Comparison of ENCODE assay signal across 12 cellular contexts in the genomic region with DNA sequence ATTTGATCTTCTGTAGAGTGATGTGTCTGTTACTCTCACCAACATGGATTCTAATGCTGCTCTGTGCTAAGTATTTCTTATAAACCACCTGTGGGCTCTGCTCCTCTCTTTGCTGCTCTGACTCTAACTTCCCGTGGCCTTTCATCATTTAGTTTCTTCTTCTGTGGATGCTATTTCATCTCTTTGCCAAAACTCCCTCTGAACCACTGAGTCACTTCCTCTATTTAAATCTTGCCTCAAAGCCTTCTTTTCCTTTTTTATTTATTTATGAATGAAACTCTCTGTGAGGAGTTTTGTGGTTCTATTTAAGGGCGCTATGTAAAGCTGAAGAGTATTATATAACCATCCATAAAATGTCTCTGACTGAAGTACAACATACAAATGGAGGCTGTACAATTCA.
A peak's percentile ranks its signal among the peaks of the same experiment; 100 is the strongest.
DNase-seq lines count a peak whose midpoint lies in the region; ATAC-seq, FAIRE-seq and TF ChIP-seq lines count a peak whose summit lies in the region.
"Had no signal": no experiment of that assay in that cellular context is flagged by ENCODE, and none has a peak within 500 bp of the region (broad histone marks: within the 10 kb centered on the region; RNA-seq: fewer than 3 reads in every experiment).

No MANE protein-coding gene starts in this region.

- no peaks in the 10 kb centered on the region for H3K9me3 ChIP-seq in GM12878 (replicated peaks; ENCODE audit: control insufficient read depth, insufficient read depth, low read length)
- no peaks in the 10 kb centered on the region for H3K9me3 ChIP-seq in osteoblast (ENCODE audit: low read depth, low read length)
- no peaks in the 10 kb centered on the region for H3K9me3 ChIP-seq in testis
- H3K9me3 ChIP-seq: stomach had no signal

- H3K27me3 ChIP-seq in GM12878 (replicated peaks in 1 of 2; ENCODE audit: control insufficient read depth in 2 of 2, insufficient read depth in 2 of 2, low read length in 1 of 2) (no peaks in the 10 kb centered on the region), osteoblast (ENCODE audit: insufficient read depth, low read length) (no peaks in the 10 kb centered on the region), testis (no peaks in the 10 kb centered on the region)
- H3K27me3 ChIP-seq: stomach had no signal

- ATAC-seq in GM12878 (peak; percentile 45), esophagus mucosa (no peak)
- ATAC-seq: T-helper 17 cell had no signal

- intact Hi-C loops in GM12878 (cut with micrococcal nuclease; ENCODE audit: unreplicated experiment) (no loop called here), testis (cut with DNase I; ENCODE audit: low total_unique reads) (no loop called here)

- H4K20me1 ChIP-seq in GM12878 (ENCODE audit: control insufficient read depth, insufficient read depth) (no peaks in the 10 kb centered on the region), osteoblast (ENCODE audit: insufficient read depth, low read length) (no peaks in the 10 kb centered on the region)

- no peak overlapping the region for H2AFZ ChIP-seq in GM12878 (ENCODE audit: control insufficient read depth, low read depth, low read length)
- peak overlapping the region; percentile 16 for H2AFZ ChIP-seq in osteoblast (ENCODE audit: low read length)

- FAIRE-seq in GM12878 (lab: Jason Lieb, UNC) = no peak
- FAIRE-seq: colon had no signal

- POLR2A ChIA-PET in GM12878 (lab: Charles Lee) = no interaction called here

- H3K36me3 ChIP-seq in GM12878 (ENCODE audit: control insufficient read depth in 2 of 2, insufficient read depth in 2 of 2, low read length in 1 of 2) (no peaks in the 10 kb centered on the region), osteoblast (ENCODE audit: insufficient read depth, low read length) (no peaks in the 10 kb centered on the region), testis (ENCODE audit: low read depth, missing control alignments) (no peaks in the 10 kb centered on the region)
- H3K36me3 ChIP-seq: stomach had no signal

- H3K27ac ChIP-seq in GM12878 (ENCODE audit: control insufficient read depth, insufficient read depth) (no peak overlapping the region), osteoblast (ENCODE audit: low read depth, low read length) (peak overlapping the region; percentile 31), testis (no peak overlapping the region)
- H3K27ac ChIP-seq: stomach had no signal

- in situ Hi-C loops in GM12878 (cut with MboI) = no loop called here

- no peaks in the 10 kb centered on the region for H3K79me2 ChIP-seq in GM12878 (ENCODE audit: control insufficient read depth, insufficient read depth, low read length)
- no peaks in the 10 kb centered on the region for H3K79me2 ChIP-seq in osteoblast (ENCODE audit: insufficient read depth, low read length)

- WGBS in GM12878 (ENCODE audit: insufficient coverage, insufficient replicate concordance, low lambda C conversion rate, missing lambda C conversion rate) = 3% methylated on average over 2 of the region's 2 CpGs
- 77 to 88% methylated on average over 2 of the region's 2 CpGs for WGBS in testis, 2 donors

- TF ChIP-seq EP300 in GM12878 (IDR thresholded peaks at IDR 0.05; ENCODE audit: borderline replicate concordance in 1 of 2, control insufficient read depth in 1 of 2, low read depth in 2 of 2, low read length in 2 of 2) = no peak

- BruUV-seq in GM12878 (replicated peaks; lab: Mats Ljungman, UMichigan) = no TSS peak

- RAD21 ChIA-PET in GM12878 (lab: Charles Lee; ENCODE audit: unreplicated experiment) = no interaction called here

- no peak for TF ChIP-seq CTCF in GM12878 (IDR thresholded peaks at IDR 0.05 in 2 of 3, conservative IDR thresholded peaks at IDR 0.05 in 1 of 3; ENCODE audit: control insufficient read depth in 2 of 3, extremely low read depth in 1 of 3, insufficient read depth in 1 of 3, low read depth in 3 of 3, low read length in 3 of 3)
- TF ChIP-seq CTCF in osteoblast (IDR thresholded peaks at IDR 0.05; ENCODE audit: extremely low read depth, low read depth, low read length) = no peak
- TF ChIP-seq CTCF in testis (IDR thresholded peaks at IDR 0.05) = no peak

- H3K9ac ChIP-seq in GM12878 (ENCODE audit: control insufficient read depth, insufficient read depth, low read length) = no peak overlapping the region

- CTCF ChIA-PET in GM12878 (lab: Yijun Ruan, JAX) = no interaction called here

- no peak for TF ChIP-seq POLR2A in GM12878 (IDR thresholded peaks at IDR 0.05; ENCODE audit: low read depth, low read length)
- TF ChIP-seq POLR2A in testis (IDR thresholded peaks at IDR 0.05) = no peak

- H3K4me3 ChIP-seq in GM12878 (no peak overlapping the region), osteoblast (ENCODE audit: insufficient read depth, low read length) (no peak overlapping the region), testis (no peak overlapping the region)
- H3K4me3 ChIP-seq: stomach had no signal

- SMC1A ChIA-PET in GM12878 (lab: Charles Lee; ENCODE audit: uncharacterized antibody, unreplicated experiment) = no interaction called here

- H3K4me1 ChIP-seq in GM12878 (ENCODE audit: control insufficient read depth, insufficient read depth, low read length) (no peaks in the 10 kb centered on the region), osteoblast (ENCODE audit: insufficient read depth, low read length) (peaks cover 16% of the 10 kb centered on the region), testis (no peaks in the 10 kb centered on the region)
- H3K4me1 ChIP-seq: stomach had no signal

- H3K4me2 ChIP-seq in GM12878 (ENCODE audit: control insufficient read depth, insufficient read depth) (no peak overlapping the region), osteoblast (ENCODE audit: insufficient read depth, low read length) (peak overlapping the region; percentile 28)

- TF ChIP-seq RAD21 in GM12878 (IDR thresholded peaks at IDR 0.05; ENCODE audit: insufficient read depth, low read depth, low read length) = no peak

- DNase-seq in GM03348 (ENCODE audit: low spot score) (peak; percentile 63), NOMO-1 (lab: John Stamatoyannopoulos, UW; ENCODE audit: unreplicated experiment in 2 of 2) (peak; percentile 65 to 79), GM12878 (ENCODE audit: low read depth, low spot score) (no peak), osteoblast (ENCODE audit: insufficient read length, low spot score, missing footprints) (peak; percentile 74), testis (no peak), GDM1 (lab: John Stamatoyannopoulos, UW) (no peak), globus pallidus (ENCODE audit: low spot score) (no peak)
- DNase-seq: naive B cell, stomach, T-helper 17 cell had no signal

TF ChIP-seq in GM12878, 131 proteins besides CTCF, POLR2A, EP300 and RAD21:
- TF ChIP-seq ZNF24 (IDR thresholded peaks at IDR 0.05) (no peak), SPI1 (IDR thresholded peaks at IDR 0.05; ENCODE audit: borderline replicate concordance, insufficient read depth, low read depth, low read length) (no peak), NFXL1 (IDR thresholded peaks at IDR 0.05; ENCODE audit: borderline replicate concordance) (no peak), PAX8 (IDR thresholded peaks at IDR 0.05) (no peak), KDM1A (IDR thresholded peaks at IDR 0.05; ENCODE audit: borderline replicate concordance) (no peak), BRCA1 (IDR thresholded peaks at IDR 0.05; ENCODE audit: low read depth, low read length) (no peak), IKZF1 (conservative IDR thresholded peaks at IDR 0.05) (no peak), KAT2A (conservative IDR thresholded peaks at IDR 0.05; ENCODE audit: control insufficient read depth, low read depth, low read length) (no peak), TCF7 (IDR thresholded peaks at IDR 0.05; ENCODE audit: borderline replicate concordance) (no peak)
- TF ChIP-seq, protein P1, sequence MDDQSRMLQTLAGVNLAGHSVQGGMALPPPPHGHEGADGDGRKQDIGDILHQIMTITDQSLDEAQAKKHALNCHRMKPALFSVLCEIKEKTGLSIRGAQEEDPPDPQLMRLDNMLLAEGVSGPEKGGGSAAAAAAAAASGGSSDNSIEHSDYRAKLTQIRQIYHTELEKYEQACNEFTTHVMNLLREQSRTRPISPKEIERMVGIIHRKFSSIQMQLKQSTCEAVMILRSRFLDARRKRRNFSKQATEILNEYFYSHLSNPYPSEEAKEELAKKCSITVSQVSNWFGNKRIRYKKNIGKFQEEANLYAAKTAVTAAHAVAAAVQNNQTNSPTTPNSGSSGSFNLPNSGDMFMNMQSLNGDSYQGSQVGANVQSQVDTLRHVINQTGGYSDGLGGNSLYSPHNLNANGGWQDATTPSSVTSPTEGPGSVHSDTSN (IDR thresholded peaks at IDR 0.05; ENCODE audit: insufficient replicate concordance, low read depth, low read length) = no peak
- TF ChIP-seq, protein P2, sequence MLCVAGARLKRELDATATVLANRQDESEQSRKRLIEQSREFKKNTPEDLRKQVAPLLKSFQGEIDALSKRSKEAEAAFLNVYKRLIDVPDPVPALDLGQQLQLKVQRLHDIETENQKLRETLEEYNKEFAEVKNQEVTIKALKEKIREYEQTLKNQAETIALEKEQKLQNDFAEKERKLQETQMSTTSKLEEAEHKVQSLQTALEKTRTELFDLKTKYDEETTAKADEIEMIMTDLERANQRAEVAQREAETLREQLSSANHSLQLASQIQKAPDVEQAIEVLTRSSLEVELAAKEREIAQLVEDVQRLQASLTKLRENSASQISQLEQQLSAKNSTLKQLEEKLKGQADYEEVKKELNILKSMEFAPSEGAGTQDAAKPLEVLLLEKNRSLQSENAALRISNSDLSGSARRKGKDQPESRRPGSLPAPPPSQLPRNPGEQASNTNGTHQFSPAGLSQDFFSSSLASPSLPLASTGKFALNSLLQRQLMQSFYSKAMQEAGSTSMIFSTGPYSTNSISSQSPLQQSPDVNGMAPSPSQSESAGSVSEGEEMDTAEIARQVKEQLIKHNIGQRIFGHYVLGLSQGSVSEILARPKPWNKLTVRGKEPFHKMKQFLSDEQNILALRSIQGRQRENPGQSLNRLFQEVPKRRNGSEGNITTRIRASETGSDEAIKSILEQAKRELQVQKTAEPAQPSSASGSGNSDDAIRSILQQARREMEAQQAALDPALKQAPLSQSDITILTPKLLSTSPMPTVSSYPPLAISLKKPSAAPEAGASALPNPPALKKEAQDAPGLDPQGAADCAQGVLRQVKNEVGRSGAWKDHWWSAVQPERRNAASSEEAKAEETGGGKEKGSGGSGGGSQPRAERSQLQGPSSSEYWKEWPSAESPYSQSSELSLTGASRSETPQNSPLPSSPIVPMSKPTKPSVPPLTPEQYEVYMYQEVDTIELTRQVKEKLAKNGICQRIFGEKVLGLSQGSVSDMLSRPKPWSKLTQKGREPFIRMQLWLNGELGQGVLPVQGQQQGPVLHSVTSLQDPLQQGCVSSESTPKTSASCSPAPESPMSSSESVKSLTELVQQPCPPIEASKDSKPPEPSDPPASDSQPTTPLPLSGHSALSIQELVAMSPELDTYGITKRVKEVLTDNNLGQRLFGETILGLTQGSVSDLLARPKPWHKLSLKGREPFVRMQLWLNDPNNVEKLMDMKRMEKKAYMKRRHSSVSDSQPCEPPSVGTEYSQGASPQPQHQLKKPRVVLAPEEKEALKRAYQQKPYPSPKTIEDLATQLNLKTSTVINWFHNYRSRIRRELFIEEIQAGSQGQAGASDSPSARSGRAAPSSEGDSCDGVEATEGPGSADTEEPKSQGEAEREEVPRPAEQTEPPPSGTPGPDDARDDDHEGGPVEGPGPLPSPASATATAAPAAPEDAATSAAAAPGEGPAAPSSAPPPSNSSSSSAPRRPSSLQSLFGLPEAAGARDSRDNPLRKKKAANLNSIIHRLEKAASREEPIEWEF (IDR thresholded peaks at IDR 0.05; ENCODE audit: insufficient replicate concordance, low read depth, low read length) = no peak

Comparison
In these comparisons a context has a peak if more than half of its experiments do, and no peak if none do; other contexts are left out.
1. DNase-seq: peak in GM03348 (single experiment), NOMO-1 (2 of 2) and osteoblast (single experiment); none in GM12878 (single experiment), testis (single experiment), GDM1 (single experiment) and globus pallidus (single experiment).